Comparison of ENCODE assay signal across 7 cellular contexts in genomic region chr20:54879393-54879792, GRCh38.
"Had no signal": no experiment of that assay in that cellular context is flagged by ENCODE, and none has a peak within 500 bp of the region (broad histone marks: within the 10 kb centered on the region; RNA-seq: fewer than 3 reads in every experiment).

No MANE protein-coding gene starts in this region.

- H3K4me3 Mint-ChIP-seq: IgD-negative memory B cell had no signal

- DNase-seq: Karpas-422, KBM-7, KG1 had no signal

- H3K27ac ChIP-seq: HL-60, KMS-11 had no signal

- FAIRE-seq: K562 had no signal

- H3K36me3 Mint-ChIP-seq: IgD-negative memory B cell had no signal

- ATAC-seq: K562 had no signal

- H3K27ac Mint-ChIP-seq: IgD-negative memory B cell had no signal

- H3K27me3 Mint-ChIP-seq: IgD-negative memory B cell had no signal

- H3K4me3 ChIP-seq: K562 had no signal

- H3K4me2 ChIP-seq: KMS-11 had no signal

- H3K4me1 Mint-ChIP-seq: IgD-negative memory B cell had no signal

- H3K9ac ChIP-seq: KMS-11 had no signal
